8 cellular contexts compared by ENCODE assay signal in the genomic region with DNA sequence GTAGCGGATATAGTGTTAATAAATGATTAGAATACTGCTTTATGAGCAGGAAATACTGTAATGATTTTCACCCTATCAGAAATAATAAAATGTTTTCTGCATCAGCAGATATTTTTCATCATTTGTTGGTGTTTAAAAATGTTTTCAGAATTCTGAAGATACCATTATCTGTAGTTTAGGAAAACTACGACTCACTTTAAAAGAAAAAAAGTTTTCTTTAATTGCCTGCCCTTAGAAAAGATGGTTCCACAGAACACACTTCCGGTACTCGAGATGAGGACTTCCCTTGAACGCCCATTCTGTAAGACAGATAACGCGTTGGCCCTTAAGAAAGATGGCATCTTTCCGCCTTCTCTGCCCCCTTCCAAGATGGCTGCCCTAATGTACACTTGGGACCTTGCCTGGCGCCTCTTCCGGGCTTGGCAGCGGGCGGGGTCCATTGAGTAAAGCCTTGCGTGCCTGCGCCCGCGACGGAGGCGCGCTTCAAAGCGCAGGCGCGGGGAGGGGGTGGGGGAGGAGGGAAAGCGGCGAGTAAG. TPM values are rescaled to one million over a fixed set of nuclear protein-coding genes. Genes with fewer than 3 reads are reported as not detected.
DNase-seq lines count a peak whose midpoint lies in the region; ATAC-seq and TF ChIP-seq lines count a peak whose summit lies in the region.

A gene with protein sequence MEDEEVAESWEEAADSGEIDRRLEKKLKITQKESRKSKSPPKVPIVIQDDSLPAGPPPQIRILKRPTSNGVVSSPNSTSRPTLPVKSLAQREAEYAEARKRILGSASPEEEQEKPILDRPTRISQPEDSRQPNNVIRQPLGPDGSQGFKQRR (plus strand): TSS at position 521 of the 536 bp plus-strand sequence. CDS start 16 bp downstream, outside the sequence.

- DNase-seq in BE2C (peak; percentile 90), NCI-H748 treated with DMSO at 0.1 percent for 48 hours (lab: John Stamatoyannopoulos, UW) (peak; percentile 92), dedifferentiated amniotic fluid mesenchymal stem cell (ENCODE audit: extremely low spot score) (peak; percentile 99), left colon (peak; percentile 96 to 97)
- peak; percentile 79 to 93 for DNase-seq in activated CD4-positive, alpha-beta T cell treated with anti-CD3 and anti-CD28 coated beads, Interleukin-2, amount 50 U/mL, for 24 hours (ENCODE audit: low read depth in 1 of 2, low spot score in 1 of 2)
- peak; percentile 96 for DNase-seq in stimulated activated CD4-positive, alpha-beta T cell treated with anti-CD3 and anti-CD28 coated beads, Interleukin-1b, Interleukin-23, amount 100 ng/mL, for 48 hours

- no peaks in the 10 kb centered on the region for H3K4me1 ChIP-seq in BE2C

- no peaks in the 10 kb centered on the region for H3K27me3 ChIP-seq in BE2C

- peak within 1 kb of the TSS; percentile 90 for H3K4me3 ChIP-seq in BE2C (ENCODE audit: low read depth, low read length)

- no peaks in the 10 kb centered on the region for H3K9me3 ChIP-seq in BE2C

- H3K36me3 ChIP-seq in BE2C = no peaks in the 10 kb centered on the region

- intact Hi-C loops in left colon (cut with DNase I, micrococcal nuclease) = no loop called here

- no peak for TF ChIP-seq CTCF in BE2C (IDR thresholded peaks at IDR 0.05; ENCODE audit: low read depth, low read length)

- peak; percentile 79 for ATAC-seq in GM19397 (IDR thresholded peaks at IDR 0.05; ENCODE audit: unreplicated experiment)
- ATAC-seq in HG03565 (IDR thresholded peaks at IDR 0.05; ENCODE audit: unreplicated experiment) = peak; percentile 69
- ATAC-seq in left colon = peak; percentile 91

RNA-seq across cellular contexts. Expression of the gene that starts here (rescaled TPM):
- polyA plus RNA-seq in BE2C (2012; ENCODE audit: insufficient read depth, insufficient read length, low read depth) = 174 TPM
- total RNA-seq in left colon = 100 to 1,000 TPM; 111 to 123 TPM

Comparison
In these comparisons a context has a peak if more than half of its experiments do, and no peak if none do; other contexts are left out.
1. Peak in every context shown above with its lines: DNase-seq, ATAC-seq and H3K4me3 ChIP-seq.